In genomic region chr2:224011837-224012236, GRCh38 we compare ENCODE assay signal across 27 cellular contexts. TPM values are rescaled to one million over a fixed set of nuclear protein-coding genes. Genes with fewer than 3 reads are reported as not detected.
A peak's percentile ranks its signal among the peaks of the same experiment; 100 is the strongest.
DNase-seq lines count a peak whose midpoint lies in the region; ATAC-seq, FAIRE-seq and TF ChIP-seq lines count a peak whose summit lies in the region.
"Had no signal": no experiment of that assay in that cellular context is flagged by ENCODE, and none has a peak within 500 bp of the region (broad histone marks: within the 10 kb centered on the region; RNA-seq: fewer than 3 reads in every experiment).

No MANE protein-coding gene starts in this region.

- H3K4me1 ChIP-seq in duodenal mucosa (ENCODE audit: control insufficient read depth in 1 of 2, insufficient read depth in 2 of 2, low read length in 2 of 2) (peaks cover 4 to 42% of the 10 kb centered on the region in 2 donors), keratinocyte (ENCODE audit: control insufficient read depth, extremely low read depth, insufficient read depth, low read length) (peaks cover 21% of the 10 kb centered on the region), small intestine (ENCODE audit: control insufficient read depth in 2 of 2, insufficient read depth in 1 of 2, low read depth in 1 of 2, low read length in 1 of 2) (peaks cover 0 to 4% of the 10 kb centered on the region in 2 donors), endodermal cell (ENCODE audit: control insufficient read depth, insufficient read depth, low read length) (peaks cover 8% of the 10 kb centered on the region)
- H3K4me1 ChIP-seq: BE2C had no signal

- peak overlapping the region; percentile 27 to 37 for H3K4me3 ChIP-seq in duodenal mucosa (ENCODE audit: low read depth in 1 of 2, low read length in 2 of 2)
- H3K4me3 ChIP-seq in keratinocyte (ENCODE audit: control insufficient read depth in 2 of 3, extremely low read depth in 1 of 3, insufficient read depth in 2 of 3, low read depth in 1 of 3, low read length in 3 of 3) = no peak overlapping the region
- H3K4me3 ChIP-seq in small intestine (ENCODE audit: low read depth in 1 of 2, low read length in 2 of 2) = no peak overlapping the region
- no peak overlapping the region for H3K4me3 ChIP-seq in endodermal cell (ENCODE audit: low read length)
- H3K4me3 ChIP-seq: BLaER1, GM12878 had no signal

- TF ChIP-seq CTCF in keratinocyte (optimal IDR thresholded peaks at IDR 0.05 in 1 of 3, IDR thresholded peaks at IDR 0.05 in 1 of 3, conservative IDR thresholded peaks at IDR 0.05 in 1 of 3; ENCODE audit: extremely low read depth in 1 of 3, insufficient read depth in 2 of 3, low read length in 3 of 3) (no peak), endodermal cell (conservative IDR thresholded peaks at IDR 0.05) (no peak)

- no peak overlapping the region for H2AFZ ChIP-seq in keratinocyte (ENCODE audit: control insufficient read depth, low read length)

- H3K4me3 Mint-ChIP-seq in endodermal cell (no peak overlapping the region), T-helper 17 cell (no peak overlapping the region)
- H3K4me3 Mint-ChIP-seq: CD14-positive monocyte; CD4-positive, CD25-positive, alpha-beta regulatory T cell; CD8-positive, alpha-beta memory T cell had no signal

- WGBS in small intestine, 3 donors = 11 to 66% (median 31%) methylated on average over 1 of the region's 1 CpG
- WGBS in endodermal cell (ENCODE audit: insufficient coverage in 1 of 2, insufficient read length in 1 of 2), 2 experiments = 93 to 100% methylated on average over 1 of the region's 1 CpG

- H3K9me1 ChIP-seq in keratinocyte (ENCODE audit: control insufficient read depth, extremely low read depth, insufficient read depth, low read length) = peaks cover 8% of the 10 kb centered on the region

- H3K27me3 ChIP-seq in duodenal mucosa (ENCODE audit: control insufficient read depth in 1 of 2, insufficient read depth in 2 of 2, low read length in 2 of 2) (no peaks in the 10 kb centered on the region), keratinocyte (ENCODE audit: control insufficient read depth, extremely low read depth, insufficient read depth, low read length) (no peaks in the 10 kb centered on the region), small intestine (ENCODE audit: control insufficient read depth in 2 of 2, insufficient read depth in 2 of 2, low read length in 2 of 2) (no peaks in the 10 kb centered on the region), endodermal cell (ENCODE audit: control insufficient read depth, insufficient read depth, low read length, poor library complexity, severe bottlenecking) (no peaks in the 10 kb centered on the region)
- H3K27me3 ChIP-seq: BE2C, BLaER1 had no signal

- H3K4me2 ChIP-seq in keratinocyte (ENCODE audit: control insufficient read depth, extremely low read depth, insufficient read depth, low read depth, low read length) = no peak overlapping the region
- H3K4me2 ChIP-seq: BLaER1 had no signal

- DNase-seq in keratinocyte (ENCODE audit: low read depth, low spot score) = no peak
- peak; percentile 74 for DNase-seq in small intestine
- no peak for DNase-seq in cerebellar cortex (ENCODE audit: low spot score)
- no peak for DNase-seq in endodermal cell
- no peak for DNase-seq in T-helper 17 cell
- DNase-seq: 8988T; ACHN; BE2C; C1 segment of cervical spinal cord; CD4-positive, alpha-beta memory T cell; CD4-positive, CD25-positive, alpha-beta regulatory T cell; CD8-positive, alpha-beta memory T cell; COR-L47; DMS 273 treated with DMSO at 0.1 percent for 48 hours; DMS153; DMS53; DMS79; DND-41; EL; GDM1 had no signal

- peaks cover 73% of the 10 kb centered on the region for H3K79me2 ChIP-seq in keratinocyte (ENCODE audit: control insufficient read depth, insufficient read depth, low read length)

- peaks cover 35% of the 10 kb centered on the region for H3K4me1 Mint-ChIP-seq in endodermal cell
- peaks cover 2% of the 10 kb centered on the region for H3K4me1 Mint-ChIP-seq in T-helper 17 cell

- H3K36me3 Mint-ChIP-seq in endodermal cell (ENCODE audit: low read depth) (peaks cover 20% of the 10 kb centered on the region), T-helper 17 cell (ENCODE audit: low read depth) (no peaks in the 10 kb centered on the region)
- H3K36me3 Mint-ChIP-seq: CD14-positive monocyte; CD4-positive, alpha-beta memory T cell; CD4-positive, CD25-positive, alpha-beta regulatory T cell; CD8-positive, alpha-beta memory T cell had no signal

- H3K36me3 ChIP-seq in duodenal mucosa (ENCODE audit: control insufficient read depth in 1 of 2, insufficient read depth in 2 of 2, low read length in 2 of 2) = no peaks in the 10 kb centered on the region
- H3K36me3 ChIP-seq in keratinocyte (ENCODE audit: control insufficient read depth in 2 of 2, extremely low read depth in 1 of 2, insufficient read depth in 2 of 2, low read length in 2 of 2) = peaks cover 15 to 28% of the 10 kb centered on the region in 2 experiments
- peaks cover 0 to 2% of the 10 kb centered on the region in 2 donors for H3K36me3 ChIP-seq in small intestine (ENCODE audit: control insufficient read depth in 2 of 2, insufficient read depth in 2 of 2, low read length in 2 of 2)
- H3K36me3 ChIP-seq in endodermal cell (ENCODE audit: control insufficient read depth, insufficient read depth, low read length) = peaks cover 78% of the 10 kb centered on the region
- H3K36me3 ChIP-seq: BE2C, BLaER1 had no signal

- no peak overlapping the region for H3K9ac ChIP-seq in duodenal mucosa (ENCODE audit: low read depth in 1 of 2, low read length in 2 of 2)
- no peak overlapping the region for H3K9ac ChIP-seq in keratinocyte (ENCODE audit: control insufficient read depth, extremely low read depth, insufficient read depth, low read length)
- H3K9ac ChIP-seq in endodermal cell (ENCODE audit: extremely low read depth, low read length, poor library complexity, severe bottlenecking) = no peak overlapping the region
- H3K9ac ChIP-seq: BLaER1 had no signal

- H3K27ac ChIP-seq in duodenal mucosa (ENCODE audit: low read depth, low read length) (no peak overlapping the region), keratinocyte (ENCODE audit: control insufficient read depth, insufficient read depth, low read length) (no peak overlapping the region), small intestine (ENCODE audit: low read depth in 1 of 2, low read length in 1 of 2) (no peak overlapping the region), endodermal cell (ENCODE audit: low read depth, low read length) (no peak overlapping the region)
- H3K27ac ChIP-seq: BLaER1 had no signal

- no peaks in the 10 kb centered on the region for H3K27me3 Mint-ChIP-seq in endodermal cell (ENCODE audit: insufficient read depth)
- peaks cover 9% of the 10 kb centered on the region for H3K27me3 Mint-ChIP-seq in T-helper 17 cell

- H3K9me3 ChIP-seq in duodenal mucosa (ENCODE audit: control insufficient read depth in 1 of 2, low read length in 2 of 2) (no peaks in the 10 kb centered on the region), keratinocyte (ENCODE audit: control insufficient read depth, low read depth, low read length) (no peaks in the 10 kb centered on the region), small intestine (ENCODE audit: control insufficient read depth, low read depth) (no peaks in the 10 kb centered on the region), endodermal cell (ENCODE audit: control insufficient read depth, low read length) (no peaks in the 10 kb centered on the region), T-helper 17 cell (ENCODE audit: control insufficient read depth, low read length, poor library complexity, severe bottlenecking) (no peaks in the 10 kb centered on the region)
- H3K9me3 ChIP-seq: BE2C, BLaER1 had no signal

- peak; percentile 9 for FAIRE-seq in keratinocyte (lab: Jason Lieb, UNC)
- no peak for FAIRE-seq in small intestine (lab: Jason Lieb, UNC)
- FAIRE-seq: A204.1, GM12878, GM12892, GM18507 had no signal

- no peaks in the 10 kb centered on the region for H3K9me3 Mint-ChIP-seq in endodermal cell
- H3K9me3 Mint-ChIP-seq: CD4-positive, alpha-beta memory T cell; CD4-positive, CD25-positive, alpha-beta regulatory T cell had no signal

- H3K27ac Mint-ChIP-seq in endodermal cell (no peak overlapping the region), T-helper 17 cell (no peak overlapping the region)
- H3K27ac Mint-ChIP-seq: CD14-positive monocyte; CD4-positive, alpha-beta memory T cell; CD4-positive, CD25-positive, alpha-beta regulatory T cell had no signal

- ATAC-seq in T-helper 17 cell = no peak
- ATAC-seq: GM12878 had no signal

- dilution Hi-C loops in keratinocyte (cut with MboI; ENCODE audit: extremely low pct_ligation_motif_present, low sequenced_read_pairs) = no loop called here

- H4K20me1 ChIP-seq in keratinocyte (ENCODE audit: control insufficient read depth, extremely low read depth, insufficient read depth, low read length) = no peaks in the 10 kb centered on the region
- H4K20me1 ChIP-seq: BLaER1 had no signal

RNA-seq across cellular contexts. Expression of gene SERPINE2, which starts 27.2 kb away (rescaled TPM):
- polyA plus RNA-seq in keratinocyte (279 to 1,210 TPM (median 306 TPM) in 3 replicates), small intestine (10 to 100 TPM in 2 of 3 donors, 1 to 10 TPM in 1; 6.0 to 27.6 (median 14.3) TPM)
- polyA plus RNA-seq in keratinocyte (2011; ENCODE audit: low read depth) = 58.0 TPM
- polyA plus RNA-seq in keratinocyte (2011; cell fraction: cytosol; rRNA removed) = 606 and 644 TPM in 2 replicates
- 1,752 and 1,862 TPM in 2 replicates for polyA plus RNA-seq in keratinocyte (2011; cell fraction: nucleus; rRNA removed)
- 137 and 901 TPM in 2 replicates for polyA plus RNA-seq in keratinocyte (2012; ENCODE audit: low replicate concordance)
- 244 to 695 TPM (median 331 TPM) in 3 replicates for polyA minus RNA-seq in keratinocyte
- 380 TPM for polyA minus RNA-seq in keratinocyte (2011; cell fraction: cytosol; rRNA and poly(A)+ RNA removed)
- polyA minus RNA-seq in keratinocyte (2011; cell fraction: nucleus; rRNA and poly(A)+ RNA removed) = 558 and 1,225 TPM in 2 replicates
- total RNA-seq in endodermal cell (100 to 1,000 TPM; 257 to 386 TPM), T-helper 17 cell (1 to 10 TPM in 1 of 2 donors, under 1 TPM in 1; 0.37 to 3.9 TPM)
- 226 TPM for polyA plus RNA-seq in endodermal cell (2013, experiment 1 of 2)
- polyA plus RNA-seq in endodermal cell (2013, experiment 2 of 2) = 288 TPM
- polyA plus RNA-seq: CD14-positive monocyte had no signal

RNA-seq across cellular contexts. Expression of gene MRPL44, which starts 54.6 kb away (rescaled TPM):
- polyA plus RNA-seq in keratinocyte (18.2 to 27.9 TPM (median 27.1 TPM) in 3 replicates), small intestine (10 to 100 TPM; 28.1 to 33.9 (median 31.8) TPM)
- 19.9 TPM for polyA plus RNA-seq in keratinocyte (2011; ENCODE audit: low read depth)
- 18.0 and 28.9 TPM in 2 replicates for polyA plus RNA-seq in keratinocyte (2011; cell fraction: cytosol; rRNA removed)
- 21.1 and 22.7 TPM in 2 replicates for polyA plus RNA-seq in keratinocyte (2011; cell fraction: nucleus; rRNA removed)
- polyA plus RNA-seq in keratinocyte (2012; ENCODE audit: low replicate concordance) = 17.9 and 21.3 TPM in 2 replicates
- 4.3 to 9.9 TPM (median 6.7 TPM) in 3 replicates for polyA minus RNA-seq in keratinocyte
- polyA minus RNA-seq in keratinocyte (2011; cell fraction: cytosol; rRNA and poly(A)+ RNA removed) = 13.0 TPM
- 6.3 and 8.6 TPM in 2 replicates for polyA minus RNA-seq in keratinocyte (2011; cell fraction: nucleus; rRNA and poly(A)+ RNA removed)
- total RNA-seq in endodermal cell (10 to 100 TPM; 38.7 to 43.4 TPM), T-helper 17 cell (10 to 100 TPM; 21.8 to 30.5 TPM)
- 39.6 TPM for polyA plus RNA-seq in endodermal cell (2013, experiment 1 of 2)
- 38.8 TPM for polyA plus RNA-seq in endodermal cell (2013, experiment 2 of 2)

Comparison
In these comparisons a context has a peak if more than half of its experiments do, and no peak if none do; other contexts are left out.
1. H3K4me3 ChIP-seq: peak in duodenal mucosa (2 of 2); none in keratinocyte (0 of 3), small intestine (0 of 2) and endodermal cell (single experiment).
2. RNA of gene SERPINE2, which starts 27.2 kb away (total RNA-seq): 257 to 386 TPM in endodermal cell; 0.37 to 3.9 TPM in T-helper 17 cell; every median in the first group is over 10 times any median in the second.